In the genomic region with DNA sequence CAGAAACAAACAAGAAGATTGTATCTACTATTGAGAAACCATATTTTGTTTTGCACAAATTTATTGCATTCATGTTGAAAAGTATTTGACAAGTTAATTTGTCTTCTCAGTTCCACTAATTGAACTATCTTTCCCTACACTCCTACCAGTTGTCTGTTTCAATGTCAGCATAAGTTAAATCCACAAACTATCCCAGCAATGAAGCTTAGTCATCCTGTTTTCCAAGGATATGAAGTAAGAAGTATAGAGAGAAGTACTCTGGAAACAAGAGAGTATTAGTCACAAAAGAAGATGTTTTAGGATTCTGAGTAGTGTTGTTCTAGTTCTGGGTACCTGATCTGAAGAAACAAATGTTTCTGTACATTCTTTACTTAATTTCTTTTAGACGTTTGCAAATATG, we compare ENCODE assay signal across 1 cellular context.
TF ChIP-seq lines count a peak whose summit lies in the region.

No MANE protein-coding gene starts in this region.

TF ChIP-seq in SK-N-SH treated with all-trans-retinoic acid at 6 μM for 48 hours, 23 proteins besides CTCF, POLR2A, EP300 and RAD21 (continued from another document):
- TF ChIP-seq CSDC2 (CRISPR knock-in tag; IDR thresholded peaks at IDR 0.05) = no peak
- TF ChIP-seq, protein P1, sequence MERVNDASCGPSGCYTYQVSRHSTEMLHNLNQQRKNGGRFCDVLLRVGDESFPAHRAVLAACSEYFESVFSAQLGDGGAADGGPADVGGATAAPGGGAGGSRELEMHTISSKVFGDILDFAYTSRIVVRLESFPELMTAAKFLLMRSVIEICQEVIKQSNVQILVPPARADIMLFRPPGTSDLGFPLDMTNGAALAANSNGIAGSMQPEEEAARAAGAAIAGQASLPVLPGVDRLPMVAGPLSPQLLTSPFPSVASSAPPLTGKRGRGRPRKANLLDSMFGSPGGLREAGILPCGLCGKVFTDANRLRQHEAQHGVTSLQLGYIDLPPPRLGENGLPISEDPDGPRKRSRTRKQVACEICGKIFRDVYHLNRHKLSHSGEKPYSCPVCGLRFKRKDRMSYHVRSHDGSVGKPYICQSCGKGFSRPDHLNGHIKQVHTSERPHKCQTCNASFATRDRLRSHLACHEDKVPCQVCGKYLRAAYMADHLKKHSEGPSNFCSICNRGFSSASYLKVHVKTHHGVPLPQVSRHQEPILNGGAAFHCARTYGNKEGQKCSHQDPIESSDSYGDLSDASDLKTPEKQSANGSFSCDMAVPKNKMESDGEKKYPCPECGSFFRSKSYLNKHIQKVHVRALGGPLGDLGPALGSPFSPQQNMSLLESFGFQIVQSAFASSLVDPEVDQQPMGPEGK (CRISPR knock-in tag; IDR thresholded peaks at IDR 0.05; ENCODE audit: borderline replicate concordance) = no peak
- TF ChIP-seq OSR1 (CRISPR knock-in tag; IDR thresholded peaks at IDR 0.05) = no peak
- TF ChIP-seq ZNF70 (CRISPR knock-in tag; IDR thresholded peaks at IDR 0.05) = no peak
- TF ChIP-seq ZNF8 (CRISPR knock-in tag; IDR thresholded peaks at IDR 0.05) = no peak
- TF ChIP-seq GLIS3 (CRISPR knock-in tag; IDR thresholded peaks at IDR 0.05) = no peak
- no peak for TF ChIP-seq PPARA (CRISPR knock-in tag; IDR thresholded peaks at IDR 0.05; ENCODE audit: borderline replicate concordance)
- no peak for TF ChIP-seq SNAI2 (CRISPR knock-in tag; IDR thresholded peaks at IDR 0.05)
